ENCODE assay signal across 22 cellular contexts in the genomic region with DNA sequence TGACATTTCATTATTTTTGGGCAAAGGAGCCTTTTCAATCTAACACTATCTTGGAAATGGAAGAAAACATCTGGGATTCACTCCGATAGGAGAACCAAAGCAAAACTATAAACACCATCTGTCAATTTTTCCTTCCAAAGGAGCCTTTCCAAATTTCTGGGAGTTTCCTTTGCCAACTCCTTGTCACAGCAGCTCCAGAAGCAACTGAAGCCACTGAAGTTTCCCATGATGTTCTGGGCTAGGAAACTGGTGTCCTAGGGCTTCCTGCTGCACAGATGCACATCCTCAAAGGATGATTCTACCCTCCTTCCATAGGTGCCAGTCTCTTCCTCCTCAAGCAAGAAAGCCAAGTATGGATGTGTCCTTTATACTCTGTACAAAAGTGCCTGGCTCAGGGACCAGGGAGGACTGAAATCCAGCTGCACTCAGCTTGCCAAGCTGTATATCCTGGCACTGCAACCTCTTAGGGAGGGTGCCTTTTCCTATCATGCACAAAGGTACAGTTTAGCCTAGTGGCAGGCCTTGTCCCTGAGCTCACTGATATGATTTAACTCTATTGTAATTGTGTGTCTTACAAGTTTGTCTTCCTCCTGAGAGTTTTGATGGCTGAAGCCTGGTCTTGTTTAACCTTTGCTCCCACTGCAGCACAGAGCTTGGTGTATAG. TPM values are rescaled to one million over a fixed set of nuclear protein-coding genes. Genes with fewer than 3 reads are reported as not detected.
DNase-seq lines count a peak whose midpoint lies in the region; ATAC-seq and TF ChIP-seq lines count a peak whose summit lies in the region.
"Had no signal": no experiment of that assay in that cellular context is flagged by ENCODE, and none has a peak within 500 bp of the region (broad histone marks: within the 10 kb centered on the region; RNA-seq: fewer than 3 reads in every experiment).

No MANE protein-coding gene starts in this region.

- no TSS peak for BruUV-seq in mammary epithelial cell (replicated peaks; lab: Mats Ljungman, UMichigan)

- H3K27ac ChIP-seq in right atrium auricular region, result peak overlapping the region in 1 of 2 donors; percentile 0
- no peak overlapping the region for H3K27ac ChIP-seq in naive thymus-derived CD4-positive, alpha-beta T cell (ENCODE audit: low read depth, low read length)
- H3K27ac ChIP-seq in mammary epithelial cell (ENCODE audit: insufficient read depth, low read depth, low read length), result no peak overlapping the region
- H3K27ac ChIP-seq: SJSA1, tibial artery had no signal

- CTCF ChIA-PET in naive thymus-derived CD4-positive, alpha-beta T cell (lab: Charles Lee), result interaction anchor here (1.6 kb wide), 1 partner anchor 159 kb away, joined by 13 read pairs; no protein-coding TSS in a partner anchor
- CTCF ChIA-PET in mammary epithelial cell (lab: Charles Lee; ENCODE audit: low non-redundant PET), result interaction anchor here (0.7 kb wide), 1 partner anchor 49 kb away, joined by 11 read pairs; no protein-coding TSS in a partner anchor

- POLR2A ChIA-PET in naive thymus-derived CD4-positive, alpha-beta T cell (lab: Charles Lee), result interaction anchor here (0.5 to 0.6 kb wide), 2 partner anchors 14 to 352 kb away, joined by 4 to 8 read pairs; no protein-coding TSS in a partner anchor

- H3K4me1 ChIP-seq in right atrium auricular region (peaks cover 0 to 6% of the 10 kb centered on the region in 2 donors), mammary epithelial cell (ENCODE audit: insufficient read depth, low read length) (no peaks in the 10 kb centered on the region)
- peaks cover 0 to 8% of the 10 kb centered on the region in 2 donors for H3K4me1 ChIP-seq in naive thymus-derived CD4-positive, alpha-beta T cell (ENCODE audit: control insufficient read depth in 2 of 2, insufficient read depth in 2 of 2, low read length in 2 of 2)
- H3K4me1 ChIP-seq: SJSA1, tibial artery had no signal

- no peaks in the 10 kb centered on the region for H3K9me3 ChIP-seq in right atrium auricular region
- H3K9me3 ChIP-seq in naive thymus-derived CD4-positive, alpha-beta T cell (ENCODE audit: control insufficient read depth in 2 of 3, low read length in 3 of 3), result no peaks in the 10 kb centered on the region
- H3K9me3 ChIP-seq in mammary epithelial cell (replicated peaks; ENCODE audit: insufficient read depth, low read length), result no peaks in the 10 kb centered on the region
- H3K9me3 ChIP-seq: SJSA1, tibial artery had no signal

- intact Hi-C loops in Right ventricle myocardium inferior (cut with DNase I), result no loop called here
- intact Hi-C loops in naive thymus-derived CD4-positive, alpha-beta T cell (cut with micrococcal nuclease), result loop anchor here (2.0 to 10.0 kb wide), 4 partner anchors 44 to 494 kb away; partner anchors contain the start of genes CCL27 (in 1 of the 2), DCAF12 (in 1 of the 2), RPP25L (in 1 of the 2) and SIGMAR1 (in 1 of the 2)
- intact Hi-C loops in mammary epithelial cell (cut with micrococcal nuclease), result no loop called here

- no peaks in the 10 kb centered on the region for H3K79me2 ChIP-seq in mammary epithelial cell (ENCODE audit: insufficient read depth, low read length)

- no peaks in the 10 kb centered on the region for H4K20me1 ChIP-seq in mammary epithelial cell (ENCODE audit: insufficient read depth, low read length)

- no peak overlapping the region for H3K9ac ChIP-seq in mammary epithelial cell (ENCODE audit: insufficient read depth, low read length)

- H3K36me3 ChIP-seq in right atrium auricular region (no peaks in the 10 kb centered on the region), mammary epithelial cell (ENCODE audit: insufficient read depth, low read length) (no peaks in the 10 kb centered on the region)
- H3K36me3 ChIP-seq in naive thymus-derived CD4-positive, alpha-beta T cell (ENCODE audit: control insufficient read depth in 2 of 3, insufficient read depth in 3 of 3, low read length in 3 of 3), result no peaks in the 10 kb centered on the region
- H3K36me3 ChIP-seq: SJSA1, tibial artery had no signal

- no peak overlapping the region for H2AFZ ChIP-seq in mammary epithelial cell (ENCODE audit: low read depth, low read length)
- H2AFZ ChIP-seq: GM23338 had no signal

- H3K36me3 Mint-ChIP-seq in brain, result no peaks in the 10 kb centered on the region
- H3K36me3 Mint-ChIP-seq in naive thymus-derived CD4-positive, alpha-beta T cell, result peaks cover 0 to 2% (median 0%) of the 10 kb centered on the region in 5 donors
- H3K36me3 Mint-ChIP-seq: memory B cell had no signal

- H3K9me3 Mint-ChIP-seq in brain, result no peaks in the 10 kb centered on the region
- peaks cover 0 to 2% (median 0%) of the 10 kb centered on the region in 11 donors for H3K9me3 Mint-ChIP-seq in naive thymus-derived CD4-positive, alpha-beta T cell
- H3K9me3 Mint-ChIP-seq: activated CD4-positive, alpha-beta memory T cell treated with anti-CD3 and anti-CD28 coated beads, Interleukin-2, amount 10 ng/mL, durations not matched to agents 7 days and 5 days; CD4-positive, alpha-beta T cell; endodermal cell; GM23338; memory B cell had no signal

- H3K4me3 Mint-ChIP-seq in brain, result peak overlapping the region in 2 of 5 experiments; percentile 6 to 15
- H3K4me3 Mint-ChIP-seq in naive thymus-derived CD4-positive, alpha-beta T cell, result peak overlapping the region in 1 of 10 donors; percentile 30
- H3K4me3 Mint-ChIP-seq: activated CD4-positive, alpha-beta memory T cell treated with anti-CD3 and anti-CD28 coated beads, Interleukin-2, amount 10 ng/mL, durations not matched to agents 7 days and 5 days; CD4-positive, alpha-beta T cell; endodermal cell; GM23338; memory B cell had no signal

- dilution Hi-C loops in mammary epithelial cell (cut with HindIII; ENCODE audit: low sequenced_read_pairs), result no loop called here

- no peak for DNase-seq in Right ventricle myocardium inferior (ENCODE audit: missing footprints)
- DNase-seq in right atrium auricular region (ENCODE audit: low spot score), result no peak
- DNase-seq in naive thymus-derived CD4-positive, alpha-beta T cell, result no peak
- no peak for DNase-seq in RPMI8226
- no peak for DNase-seq in mammary epithelial cell
- DNase-seq in activated CD4-positive, CD25-positive, alpha-beta regulatory T cell (lab: John Stamatoyannopoulos, UW), result no peak
- DNase-seq: ACHN; activated CD4-positive, alpha-beta memory T cell treated with anti-CD3 and anti-CD28 coated beads, Interleukin-2, amount 10 ng/mL, durations not matched to agents 7 days and 5 days; activated T-cell treated with anti-CD3 and anti-CD28 coated beads, Interleukin-2, amount 50 U/mL, for 48 hours; caudate nucleus; CD4-positive, alpha-beta T cell; endodermal cell; foreskin melanocyte; NCI-H187; NK-92 treated with Interleukin-12 subunit alpha and Interleukin-12 subunit beta, amount 100 ng/mL, for 24 hours; stimulated activated CD4-positive, alpha-beta T cell treated with anti-CD3 and anti-CD28 coated beads, Interleukin-4, amount 100 ng/mL, for 4 hours had no signal

- H3K4me2 ChIP-seq in mammary epithelial cell (ENCODE audit: insufficient read depth, low read depth, low read length), result no peak overlapping the region
- H3K4me2 ChIP-seq: GM23338 had no signal

- ATAC-seq in Right ventricle myocardium inferior (peak; percentile 91), GM19324 (IDR thresholded peaks at IDR 0.05; ENCODE audit: low FRiP score, unreplicated experiment) (no peak)
- no peak for ATAC-seq in naive thymus-derived CD4-positive, alpha-beta T cell
- ATAC-seq: GM23338 had no signal

- no peaks in the 10 kb centered on the region for H3K27me3 Mint-ChIP-seq in brain
- no peaks in the 10 kb centered on the region for H3K27me3 Mint-ChIP-seq in naive thymus-derived CD4-positive, alpha-beta T cell
- H3K27me3 Mint-ChIP-seq: activated CD4-positive, alpha-beta memory T cell treated with anti-CD3 and anti-CD28 coated beads, Interleukin-2, amount 10 ng/mL, durations not matched to agents 7 days and 5 days; CD4-positive, alpha-beta T cell had no signal

- H3K4me1 Mint-ChIP-seq in brain, result peaks cover 9% of the 10 kb centered on the region
- peaks cover 5 to 16% (median 13%) of the 10 kb centered on the region in 7 donors for H3K4me1 Mint-ChIP-seq in naive thymus-derived CD4-positive, alpha-beta T cell
- H3K4me1 Mint-ChIP-seq: endodermal cell, GM23338 had no signal

- H3K4me3 ChIP-seq in right atrium auricular region, result no peak overlapping the region
- no peak overlapping the region for H3K4me3 ChIP-seq in naive thymus-derived CD4-positive, alpha-beta T cell (ENCODE audit: low read length)
- H3K4me3 ChIP-seq in mammary epithelial cell (replicated peaks in 1 of 3; ENCODE audit: insufficient read depth in 1 of 3, low read depth in 2 of 3, low read length in 3 of 3), result no peak overlapping the region
- H3K4me3 ChIP-seq: GM23338, SJSA1, tibial artery had no signal

- in situ Hi-C loops in mammary epithelial cell (cut with MboI; ENCODE audit: low sequenced_read_pairs in 2 of 2), result no loop called here

- 100% methylated on average over 1 of the region's 1 CpG for WGBS in mammary epithelial cell (ENCODE audit: low coverage, missing lambda C conversion rate)

- peak overlapping the region in 4 of 5 experiments; percentile 35 to 90 (median 45) for H3K27ac Mint-ChIP-seq in brain
- H3K27ac Mint-ChIP-seq in naive thymus-derived CD4-positive, alpha-beta T cell, result peak overlapping the region in 5 of 9 donors; percentile 43 to 80 (median 56)
- H3K27ac Mint-ChIP-seq: activated CD4-positive, alpha-beta memory T cell treated with anti-CD3 and anti-CD28 coated beads, Interleukin-2, amount 10 ng/mL, durations not matched to agents 7 days and 5 days; CD4-positive, alpha-beta T cell; endodermal cell; GM23338; memory B cell had no signal

- TF ChIP-seq CTCF in right atrium auricular region (IDR thresholded peaks at IDR 0.05), result no peak
- TF ChIP-seq CTCF in brain (conservative IDR thresholded peaks at IDR 0.05), result no peak
- TF ChIP-seq CTCF in mammary epithelial cell (conservative IDR thresholded peaks at IDR 0.05 in 1 of 2, IDR thresholded peaks at IDR 0.05 in 1 of 2; ENCODE audit: extremely low read depth in 1 of 2, insufficient read depth in 1 of 2, low read depth in 1 of 2, low read length in 2 of 2), result no peak

- H3K27me3 ChIP-seq in right atrium auricular region, result no peaks in the 10 kb centered on the region
- no peaks in the 10 kb centered on the region for H3K27me3 ChIP-seq in naive thymus-derived CD4-positive, alpha-beta T cell (ENCODE audit: control insufficient read depth in 2 of 2, insufficient read depth in 2 of 2, low read length in 2 of 2)
- H3K27me3 ChIP-seq in mammary epithelial cell (ENCODE audit: insufficient read depth, low read length), result no peaks in the 10 kb centered on the region
- H3K27me3 ChIP-seq: SJSA1, tibial artery had no signal

RNA-seq across cellular contexts. Expression of gene UBAP1, which starts 8.5 kb away (rescaled TPM):
- total RNA-seq in Right ventricle myocardium inferior, result 48.9 TPM
- 10 to 100 TPM; 39.4 to 46.4 TPM for total RNA-seq in right atrium auricular region
- polyA plus RNA-seq in brain (ENCODE audit: insufficient read depth, low read depth, low replicate concordance), result 56.3 TPM
- total RNA-seq in naive thymus-derived CD4-positive, alpha-beta T cell, result 10 to 100 TPM; 31.1 to 39.9 (median 32.8) TPM
- 10 to 100 TPM; 35.8 to 53.9 TPM for polyA plus RNA-seq in naive thymus-derived CD4-positive, alpha-beta T cell
- total RNA-seq in mammary epithelial cell, result 10 to 100 TPM; 68.4 to 71.8 TPM
- 56.3 TPM for polyA plus RNA-seq in mammary epithelial cell
- 41.6 TPM for polyA minus RNA-seq in mammary epithelial cell

RNA-seq across cellular contexts. Expression of gene DCAF12, which starts 43.9 kb away (rescaled TPM):
- total RNA-seq in Right ventricle myocardium inferior (17.6 TPM), right atrium auricular region (10 to 100 TPM; 20.4 to 20.6 TPM), mammary epithelial cell (10 to 100 TPM; 30.6 to 31.7 TPM)
- polyA plus RNA-seq in brain (ENCODE audit: insufficient read depth, low read depth, low replicate concordance) (98.5 TPM), mammary epithelial cell (38.5 TPM)
- total RNA-seq in naive thymus-derived CD4-positive, alpha-beta T cell, result 10 to 100 TPM; 10.8 to 40.4 (median 28.5) TPM
- 10 to 100 TPM; 13.2 to 15.4 TPM for polyA plus RNA-seq in naive thymus-derived CD4-positive, alpha-beta T cell
- polyA minus RNA-seq in mammary epithelial cell, result 91.8 TPM

Comparison
In these comparisons a context has a peak if more than half of its experiments do, and no peak if none do; other contexts are left out.
1. intact Hi-C loops: an anchor here in naive thymus-derived CD4-positive, alpha-beta T cell (2.0 to 10.0 kb wide); none called in Right ventricle myocardium inferior and mammary epithelial cell.